Comparison of ENCODE assay signal across 10 cellular contexts in genomic region chr4:123986268-123986798, GRCh38.
DNase-seq lines count a peak whose midpoint lies in the region; ATAC-seq and TF ChIP-seq lines count a peak whose summit lies in the region.
"Had no signal": no experiment of that assay in that cellular context is flagged by ENCODE, and none has a peak within 500 bp of the region (broad histone marks: within the 10 kb centered on the region; RNA-seq: fewer than 3 reads in every experiment).

No MANE protein-coding gene starts in this region.

- intact Hi-C loops in A673 (cut with micrococcal nuclease; ENCODE audit: unreplicated experiment) = no loop called here

- no peak overlapping the region for H3K4ac ChIP-seq in mesendoderm (ENCODE audit: low read depth, low read length)

- H3K56ac ChIP-seq in mesendoderm (ENCODE audit: low read length) = no peak overlapping the region

- H3K4me2 ChIP-seq in OCI-LY1 (ENCODE audit: low read length) (no peak overlapping the region), mesendoderm (ENCODE audit: low read length) (no peak overlapping the region)

- H3K9me3 ChIP-seq in A673 (ENCODE audit: low read depth, low read length, poor library complexity, severe bottlenecking) (no peaks in the 10 kb centered on the region), OCI-LY1 (ENCODE audit: low read length) (no peaks in the 10 kb centered on the region)

- no peak overlapping the region for H3K9ac ChIP-seq in OCI-LY1 (ENCODE audit: low read length)
- no peak overlapping the region for H3K9ac ChIP-seq in mesendoderm (ENCODE audit: low read length)

- no peaks in the 10 kb centered on the region for H3F3A ChIP-seq in OCI-LY1 (ENCODE audit: insufficient read depth, low read length)

- H2BK15ac ChIP-seq in mesendoderm (replicated peaks; ENCODE audit: low read depth) = no peak overlapping the region

- H3K27ac ChIP-seq in A673 (ENCODE audit: low read depth, low read length, poor library complexity, severe bottlenecking) (no peak overlapping the region), OCI-LY1 (ENCODE audit: low read depth, low read length, poor library complexity, severe bottlenecking) (no peak overlapping the region), epithelial cell of prostate (peak overlapping the region; percentile 66), mesendoderm (ENCODE audit: low read depth, low read length) (no peak overlapping the region)

- H3K4me3 ChIP-seq in A673 (ENCODE audit: low read depth, low read length, poor library complexity, severe bottlenecking) (no peak overlapping the region), OCI-LY1 (ENCODE audit: low read depth, low read length, poor library complexity, severe bottlenecking) (no peak overlapping the region), mesendoderm (ENCODE audit: low read length) (no peak overlapping the region)

- H3K79me1 ChIP-seq in mesendoderm (ENCODE audit: low read length) = no peaks in the 10 kb centered on the region

- H3K18ac ChIP-seq in mesendoderm (ENCODE audit: low read length) = no peak overlapping the region

- no peak overlapping the region for H4K8ac ChIP-seq in mesendoderm (ENCODE audit: low read depth, low read length)

- no peak overlapping the region for H2AK5ac ChIP-seq in mesendoderm (ENCODE audit: low read length)

- no peak overlapping the region for H4K5ac ChIP-seq in mesendoderm (ENCODE audit: low read length)

- POLR2A ChIA-PET in A673 (lab: Charles Lee; ENCODE audit: low non-redundant PET) = no interaction called here

- H3K27me3 ChIP-seq in A673 (replicated peaks; ENCODE audit: insufficient read depth, low read depth, low read length, poor library complexity) = no peaks in the 10 kb centered on the region
- no peaks in the 10 kb centered on the region for H3K27me3 ChIP-seq in OCI-LY1 (ENCODE audit: insufficient read depth, low read length)
- no peaks in the 10 kb centered on the region for H3K27me3 ChIP-seq in mesendoderm (ENCODE audit: insufficient read depth, low read length, poor library complexity)

- ATAC-seq in GM21825 (IDR thresholded peaks at IDR 0.05; ENCODE audit: unreplicated experiment) = no peak

- H4K20me1 ChIP-seq in OCI-LY1 (ENCODE audit: insufficient read depth, low read length) = no peaks in the 10 kb centered on the region

- H3K4me1 ChIP-seq in A673 (ENCODE audit: insufficient read depth, low read length, poor library complexity, severe bottlenecking) (no peaks in the 10 kb centered on the region), OCI-LY1 (ENCODE audit: insufficient read depth, low read length, severe bottlenecking) (peaks cover 13% of the 10 kb centered on the region), mesendoderm (ENCODE audit: control insufficient read depth, low read depth, low read length) (no peaks in the 10 kb centered on the region)

- DNase-seq in A673 (ENCODE audit: low spot score) (peak; percentile 38), epithelial cell of prostate (ENCODE audit: low read depth, low spot score) (peak; percentile 45), mucosa of gallbladder (ENCODE audit: low spot score) (peak; percentile 33), HK-2 (ENCODE audit: unreplicated experiment) (no peak), mesendoderm (no peak), NCI-H2227 treated with DMSO at 0.1 percent for 48 hours (lab: John Stamatoyannopoulos, UW) (no peak)
- DNase-seq: activated naive CD4-positive, alpha-beta T cell; T-helper 2 cell had no signal

- no TSS peak for BruUV-seq in A673 (replicated peaks; lab: Mats Ljungman, UMichigan)

- no peak overlapping the region for H2BK5ac ChIP-seq in mesendoderm (ENCODE audit: low read length)

- H3K9me2 ChIP-seq in OCI-LY1 (ENCODE audit: low read depth, low read length) = no peaks in the 10 kb centered on the region

- no peaks in the 10 kb centered on the region for H3K36me3 ChIP-seq in A673 (ENCODE audit: insufficient read depth, low read length, poor library complexity, severe bottlenecking)
- no peaks in the 10 kb centered on the region for H3K36me3 ChIP-seq in OCI-LY1 (ENCODE audit: insufficient read depth, low read length)
- no peaks in the 10 kb centered on the region for H3K36me3 ChIP-seq in mesendoderm (ENCODE audit: control insufficient read depth, insufficient read depth, low read length)

- no peak for TF ChIP-seq CTCF in A673 (conservative IDR thresholded peaks at IDR 0.05; ENCODE audit: low read depth, low read length)
- TF ChIP-seq CTCF in OCI-LY1 (IDR thresholded peaks at IDR 0.05; ENCODE audit: low read length) = no peak

- H3K79me2 ChIP-seq in OCI-LY1 (ENCODE audit: insufficient read depth, low read length) (no peaks in the 10 kb centered on the region), mesendoderm (ENCODE audit: control insufficient read depth, insufficient read depth, low read length) (no peaks in the 10 kb centered on the region)

- no peak overlapping the region for H2BK120ac ChIP-seq in mesendoderm (ENCODE audit: low read depth, low read length)

- H2AFZ ChIP-seq in OCI-LY1 (ENCODE audit: low read length) = peak overlapping the region; percentile 46; the same call in 1 of the 2 replicates

- CTCF ChIA-PET in A673 (lab: Charles Lee) = no interaction called here

- H3K23ac ChIP-seq in mesendoderm (ENCODE audit: low read length) = no peak overlapping the region

- WGBS in mesendoderm (ENCODE audit: extremely low coverage, insufficient coverage, low lambda C conversion rate) = no CpG with 5 or more reads among the region's 2 CpGs

Comparison
In these comparisons a context has a peak if more than half of its experiments do, and no peak if none do; other contexts are left out.
1. DNase-seq: peak in A673 (single experiment), epithelial cell of prostate (single experiment) and mucosa of gallbladder (single experiment); none in HK-2 (single experiment), mesendoderm (single experiment) and NCI-H2227 treated with DMSO at 0.1 percent for 48 hours (single experiment).